Comparison of ENCODE assay signal across 21 cellular contexts in the genomic region with DNA sequence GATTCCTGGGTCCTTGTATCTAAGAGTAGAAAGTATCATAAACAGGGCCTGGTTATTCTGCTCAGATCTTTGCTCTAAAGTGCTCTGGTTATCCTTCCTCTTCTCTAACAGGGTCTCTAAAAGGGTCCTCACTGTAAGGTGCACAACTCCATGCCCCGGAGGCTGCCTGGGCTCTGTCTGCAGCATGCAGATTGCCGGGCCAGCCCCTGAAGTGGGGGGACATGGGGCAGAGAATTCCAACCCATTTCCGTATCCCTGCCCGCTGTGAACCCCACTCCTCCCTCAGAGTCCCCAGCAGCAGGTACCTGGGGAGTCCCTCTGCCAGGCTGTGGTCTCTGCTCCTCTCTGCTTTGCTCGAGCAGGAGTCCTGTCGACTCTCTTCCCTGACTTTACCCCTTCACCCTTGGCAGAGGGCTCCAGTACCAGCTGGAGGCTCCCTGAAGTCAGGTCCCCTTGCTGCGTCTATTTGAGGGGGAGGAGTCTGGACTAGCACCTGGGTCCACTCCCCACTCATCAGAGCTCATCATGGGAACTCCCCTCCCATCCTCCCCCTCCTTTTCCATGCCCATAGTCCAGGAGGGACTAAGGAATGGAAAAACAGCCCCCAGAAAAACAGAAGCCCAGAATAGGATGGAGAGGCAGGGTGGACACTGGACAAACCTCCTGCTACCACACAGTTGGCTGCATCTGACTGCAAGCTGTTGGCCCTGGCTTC. TPM values are rescaled to one million over a fixed set of nuclear protein-coding genes. Genes with fewer than 3 reads are reported as not detected.
DNase-seq lines count a peak whose midpoint lies in the region; ATAC-seq and TF ChIP-seq lines count a peak whose summit lies in the region.
"Had no signal": no experiment of that assay in that cellular context is flagged by ENCODE, and none has a peak within 500 bp of the region (broad histone marks: within the 10 kb centered on the region; RNA-seq: fewer than 3 reads in every experiment).

No MANE protein-coding gene starts in this region.

- POLR2A ChIA-PET in GM10248 (lab: Yijun Ruan, JAX), result no interaction called here

- H3K4me1 ChIP-seq in GM23338 (ENCODE audit: insufficient read depth) (peaks cover 86% of the 10 kb centered on the region), upper lobe of left lung (peaks cover 25 to 67% (median 51%) of the 10 kb centered on the region in 4 donors), spleen (peaks cover 12 to 50% (median 34%) of the 10 kb centered on the region in 6 donors)

- intact Hi-C loops in spleen (cut with DNase I; ENCODE audit: low total_unique reads), result no loop called here

- H3K9ac ChIP-seq in neural cell (ENCODE audit: low read length), result no peak overlapping the region
- H3K9ac ChIP-seq: BLaER1 treated with 17β-estradiol and CSF1 and Interleukin-3, amounts not matched to agents 10 nM and 100 nM had no signal

- H4K20me1 ChIP-seq in GM23338 (replicated peaks; ENCODE audit: insufficient read depth) (0 out of 2 replicates have a peak, but pooled peaks cover 4% of the 10 kb centered on the region), neural cell (ENCODE audit: insufficient read depth) (peaks cover 3% of the 10 kb centered on the region)

- H3K4me1 Mint-ChIP-seq in GM23338, result peaks cover 96% of the 10 kb centered on the region

- H3F3A ChIP-seq in GM23338 (replicated peaks; ENCODE audit: low read depth) (peaks cover 40% of the 10 kb centered on the region), neural cell (ENCODE audit: insufficient read depth, low read length, poor library complexity, severe bottlenecking) (peaks cover 4% of the 10 kb centered on the region)

- H3K4me2 ChIP-seq in GM23338 (peak overlapping the region; percentile 77), neural cell (ENCODE audit: low read length) (no peak overlapping the region)

- no peak overlapping the region for H2AFZ ChIP-seq in GM23338
- H2AFZ ChIP-seq in neural cell (ENCODE audit: low read depth, low read length), result no peak overlapping the region

- peak overlapping the region; percentile 46; the same call in 1 of the 2 replicates for H3K4me3 ChIP-seq in GM23338
- peak overlapping the region; percentile 51 for H3K4me3 ChIP-seq in neural cell (ENCODE audit: low read length)
- H3K4me3 ChIP-seq in upper lobe of left lung, result no peak overlapping the region
- no peak overlapping the region for H3K4me3 ChIP-seq in spleen
- H3K4me3 ChIP-seq: BLaER1 treated with 17β-estradiol and CSF1 and Interleukin-3, amounts not matched to agents 10 nM and 100 nM; upper lobe of right lung had no signal

- 0 out of 2 replicates have a peak overlapping the region, but pooled peaks have one; percentile 97 for H3K27ac ChIP-seq in GM23338 (ENCODE audit: low read depth)
- no peak overlapping the region for H3K27ac ChIP-seq in neural cell (ENCODE audit: low read length)
- H3K27ac ChIP-seq in upper lobe of left lung, result no peak overlapping the region
- no peak overlapping the region for H3K27ac ChIP-seq in spleen
- H3K27ac ChIP-seq: BLaER1 treated with 17β-estradiol and CSF1 and Interleukin-3, amounts not matched to agents 10 nM and 100 nM; upper lobe of right lung had no signal

- H3K79me2 ChIP-seq in GM23338 (replicated peaks; ENCODE audit: insufficient read depth) (no peaks in the 10 kb centered on the region; the same call in 1 of the 2 replicates), neural cell (replicated peaks; ENCODE audit: insufficient read depth, low read length) (peaks cover 15% of the 10 kb centered on the region)

- H3K9me3 Mint-ChIP-seq in GM23338, result no peaks in the 10 kb centered on the region
- H3K9me3 Mint-ChIP-seq: activated T-cell treated with anti-CD3 and anti-CD28 coated beads, Interleukin-2, amount 50 U/mL, for 72 hours had no signal

- ATAC-seq in GM23338 (no peak), HG03354 (IDR thresholded peaks at IDR 0.05; ENCODE audit: poor library complexity, severe bottlenecking, unreplicated experiment) (no peak), upper lobe of left lung (ENCODE audit: low FRiP score in 2 of 2) (no peak)
- ATAC-seq: activated CD4-positive, alpha-beta T cell treated with anti-CD3 and anti-CD28 coated beads for 36 hours; activated T-cell treated with anti-CD3 and anti-CD28 coated beads, Interleukin-2, amount 50 U/mL, for 72 hours; upper lobe of right lung had no signal

- H3K36me3 ChIP-seq in GM23338 (ENCODE audit: insufficient read depth), result no peaks in the 10 kb centered on the region
- H3K36me3 ChIP-seq in neural cell (ENCODE audit: insufficient read depth, low read length), result peaks cover 4% of the 10 kb centered on the region
- H3K36me3 ChIP-seq in upper lobe of left lung, result no peaks in the 10 kb centered on the region
- no peaks in the 10 kb centered on the region for H3K36me3 ChIP-seq in spleen
- H3K36me3 ChIP-seq: BLaER1 treated with 17β-estradiol and CSF1 and Interleukin-3, amounts not matched to agents 10 nM and 100 nM; upper lobe of right lung had no signal

- H3K36me3 Mint-ChIP-seq in GM23338 (ENCODE audit: low read depth), result peaks cover 23% of the 10 kb centered on the region
- H3K36me3 Mint-ChIP-seq: activated naive CD8-positive, alpha-beta T cell had no signal

- H3K9me2 ChIP-seq in GM23338 (ENCODE audit: insufficient read depth) (no peaks in the 10 kb centered on the region), neural cell (ENCODE audit: insufficient read depth, low read length) (no peaks in the 10 kb centered on the region)

- H3K4me3 Mint-ChIP-seq in GM23338, result peak overlapping the region; percentile 54
- H3K4me3 Mint-ChIP-seq: activated CD4-positive, alpha-beta T cell treated with anti-CD3 and anti-CD28 coated beads for 36 hours; activated naive CD8-positive, alpha-beta T cell; activated T-cell treated with anti-CD3 and anti-CD28 coated beads, Interleukin-2, amount 50 U/mL, for 72 hours had no signal

- no peak for TF ChIP-seq RAD21 in neural cell (conservative IDR thresholded peaks at IDR 0.05)

- H3K27ac Mint-ChIP-seq in GM23338, result peak overlapping the region; percentile 89
- H3K27ac Mint-ChIP-seq: activated CD4-positive, alpha-beta T cell treated with anti-CD3 and anti-CD28 coated beads for 36 hours; activated naive CD8-positive, alpha-beta T cell; activated T-cell treated with anti-CD3 and anti-CD28 coated beads, Interleukin-2, amount 50 U/mL, for 72 hours had no signal

- TF ChIP-seq POLR2A in upper lobe of left lung (IDR thresholded peaks at IDR 0.05) (no peak), spleen (IDR thresholded peaks at IDR 0.05) (no peak)

- H3K27me3 ChIP-seq in GM23338 (ENCODE audit: insufficient read depth), result peaks cover 5% of the 10 kb centered on the region; the same call in 1 of the 2 replicates
- no peaks in the 10 kb centered on the region for H3K27me3 ChIP-seq in neural cell (ENCODE audit: insufficient read depth, low read depth, low read length)
- no peaks in the 10 kb centered on the region for H3K27me3 ChIP-seq in upper lobe of left lung
- peaks cover 0 to 42% (median 0%) of the 10 kb centered on the region in 7 donors for H3K27me3 ChIP-seq in spleen (replicated peaks in 1 of 7)
- H3K27me3 ChIP-seq: upper lobe of right lung had no signal

- TF ChIP-seq EP300 in neural cell (conservative IDR thresholded peaks at IDR 0.05; ENCODE audit: poor library complexity, severe bottlenecking), result no peak
- no peak for TF ChIP-seq EP300 in upper lobe of left lung (IDR thresholded peaks at IDR 0.05)

- no peaks in the 10 kb centered on the region for H3K9me3 ChIP-seq in neural cell (ENCODE audit: low read length)
- no peaks in the 10 kb centered on the region for H3K9me3 ChIP-seq in upper lobe of left lung
- H3K9me3 ChIP-seq in spleen, result no peaks in the 10 kb centered on the region
- H3K9me3 ChIP-seq: BLaER1 treated with 17β-estradiol and CSF1 and Interleukin-3, amounts not matched to agents 10 nM and 100 nM; upper lobe of right lung had no signal

- no peak for DNase-seq in GM23338 (ENCODE audit: low spot score)
- DNase-seq in NCI-H69 (lab: John Stamatoyannopoulos, UW), result peak; percentile 94
- DNase-seq in cerebellar cortex (ENCODE audit: low spot score), result peak; percentile 78
- no peak for DNase-seq in upper lobe of left lung
- no peak for DNase-seq in spleen
- no peak for DNase-seq in GM10248 (ENCODE audit: extremely low spot score)
- DNase-seq: activated CD4-positive, alpha-beta T cell treated with anti-CD3 and anti-CD28 coated beads for 36 hours; activated T-cell treated with anti-CD3 and anti-CD28 coated beads, Interleukin-2, amount 50 U/mL, for 72 hours; GOT3; kidney glomerular epithelial cell; mammary epithelial cell; NCI-H1436; NCI-H524; stimulated activated CD4-positive, alpha-beta T cell treated with anti-CD3 and anti-CD28 coated beads, Interleukin-4, amount 100 ng/mL, for 4 hours; upper lobe of right lung had no signal

- 73 to 94% methylated on average over 5 to 6 of the region's 7 CpGs for WGBS in upper lobe of left lung, 2 donors
- WGBS in spleen, 5 donors, result 78 to 91% (median 85%) methylated on average over 7 of the region's 7 CpGs

- TF ChIP-seq CTCF in GM23338 (conservative IDR thresholded peaks at IDR 0.05; ENCODE audit: low read depth in 2 of 2) (no peak), neural cell (IDR thresholded peaks at IDR 0.05; ENCODE audit: poor library complexity, severe bottlenecking) (no peak), upper lobe of left lung (IDR thresholded peaks at IDR 0.05) (no peak), spleen (IDR thresholded peaks at IDR 0.05 in 8 of 11, conservative IDR thresholded peaks at IDR 0.05 in 3 of 11) (no peak), GM10248 (IDR thresholded peaks at IDR 0.05; ENCODE audit: control extremely low read depth, extremely low read depth, low read depth, missing control alignments) (no peak)

- CTCF ChIA-PET in GM10248 (lab: Yijun Ruan, JAX), result interaction anchor here (0.7 to 1.6 kb wide), 4 partner anchors 45 to 108 kb away, joined by 3 to 4 read pairs (median 3); no protein-coding TSS in a partner anchor

- peaks cover 61% of the 10 kb centered on the region for H3K27me3 Mint-ChIP-seq in GM23338 (ENCODE audit: insufficient read depth, low read depth, poor library complexity)
- H3K27me3 Mint-ChIP-seq: activated CD4-positive, alpha-beta T cell treated with anti-CD3 and anti-CD28 coated beads for 36 hours; activated naive CD8-positive, alpha-beta T cell had no signal

TF ChIP-seq in GM23338, 12 proteins besides CTCF, POLR2A, EP300 and RAD21 (continues in another document):
- TF ChIP-seq NANOG (IDR thresholded peaks at IDR 0.05; ENCODE audit: borderline replicate concordance), result no peak

RNA-seq across cellular contexts. Expression of gene BLACAT1, which starts 12.1 kb away (rescaled TPM):
- total RNA-seq in GM23338 (2014; rRNA removed; shearing (Covaris generic)), result 5.6 and 6.2 TPM in 2 replicates
- polyA plus RNA-seq in GM23338 (2016; fragmentation: Nextera tagmentation; extraction: Ambion mirVana), result 1.5 and 1.6 TPM in 2 replicates
- 5.6 and 6.0 TPM in 2 replicates for polyA plus RNA-seq in neural cell
- 12.2 and 15.9 TPM in 2 replicates for polyA minus RNA-seq in neural cell
- total RNA-seq in upper lobe of left lung, result 1 to 10 TPM in 4 of 6 donors, under 1 TPM in 2; 0.40 to 4.2 (median 1.1) TPM
- under 1 TPM in 5 of 7 donors, not detected in 2; 0.19 to 0.51 (median 0.24) TPM for total RNA-seq in spleen
- under 1 TPM in 1 of 3 donors, not detected in 2; 0.02 TPM for polyA plus RNA-seq in spleen
- total RNA-seq: myocyte, osteoblast had no signal

RNA-seq across cellular contexts. Expression of gene LEMD1, which starts 21.9 kb away (rescaled TPM):
- total RNA-seq in GM23338 (2014; rRNA removed; shearing (Covaris generic)), result 10.7 and 14.7 TPM in 2 replicates
- polyA plus RNA-seq in GM23338 (2016; fragmentation: Nextera tagmentation; extraction: Ambion mirVana) (3.7 and 4.7 TPM in 2 replicates), neural cell (62.8 and 67.6 TPM in 2 replicates), spleen (not detected)
- polyA minus RNA-seq in neural cell, result 51.1 and 51.6 TPM in 2 replicates
- total RNA-seq in upper lobe of left lung (10 to 100 TPM in 1 of 6 donors, 1 to 10 TPM in 3, not detected in 2; 1.1 to 14.7 (median 1.7) TPM), spleen (not detected)
- total RNA-seq: myocyte, osteoblast had no signal

Comparison
In these comparisons a context has a peak if more than half of its experiments do, and no peak if none do; other contexts are left out.
1. DNase-seq: peak in NCI-H69 (single experiment) and cerebellar cortex (single experiment); none in GM23338 (single experiment), upper lobe of left lung (0 of 2), spleen (single experiment) and GM10248 (single experiment).
2. H3K4me3 ChIP-seq: peak in GM23338 (single experiment) and neural cell (single experiment); none in upper lobe of left lung (0 of 4) and spleen (0 of 8).